Comparison of ENCODE assay signal across 8 cellular contexts in the genomic region with DNA sequence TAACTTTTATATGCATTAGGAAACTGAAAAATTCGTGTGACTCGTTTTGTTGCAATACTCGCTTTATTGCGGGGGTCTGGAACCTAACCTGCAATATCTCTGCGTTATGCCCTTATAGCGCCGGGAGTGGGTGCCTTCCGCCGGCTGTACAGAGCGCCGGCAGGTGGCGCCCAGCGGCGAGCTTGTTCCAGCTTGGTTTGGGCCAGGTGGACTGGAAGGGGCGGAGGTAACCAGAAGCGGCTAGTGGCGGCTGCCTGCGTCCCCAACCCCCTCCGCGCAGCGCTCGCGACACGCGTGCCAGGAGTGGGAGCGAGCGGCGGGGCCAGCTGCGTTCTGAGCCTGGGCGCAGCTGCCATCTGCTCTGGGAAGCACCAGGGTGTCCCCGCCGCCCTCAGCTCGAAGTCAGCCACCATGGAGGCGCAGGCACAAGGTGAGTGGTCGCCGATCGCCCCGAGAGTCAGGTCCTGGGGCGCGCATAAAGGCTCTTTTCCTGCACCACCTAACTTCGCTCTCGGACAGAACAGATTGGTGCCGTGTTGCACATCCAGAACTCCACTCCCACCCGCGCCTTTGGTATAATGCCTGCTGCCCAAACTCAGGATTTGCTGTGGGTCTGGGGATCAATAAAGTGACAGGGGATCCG. TPM values are rescaled to one million over a fixed set of nuclear protein-coding genes. Genes with fewer than 3 reads are reported as not detected.
A peak's percentile ranks its signal among the peaks of the same experiment; 100 is the strongest.
DNase-seq lines count a peak whose midpoint lies in the region; ATAC-seq and TF ChIP-seq lines count a peak whose summit lies in the region.

A gene with protein sequence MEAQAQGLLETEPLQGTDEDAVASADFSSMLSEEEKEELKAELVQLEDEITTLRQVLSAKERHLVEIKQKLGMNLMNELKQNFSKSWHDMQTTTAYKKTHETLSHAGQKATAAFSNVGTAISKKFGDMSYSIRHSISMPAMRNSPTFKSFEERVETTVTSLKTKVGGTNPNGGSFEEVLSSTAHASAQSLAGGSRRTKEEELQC (plus strand): TSS at position 233 of the 643 bp plus-strand sequence. CDS start 179 bp downstream, at position 412.

- TF ChIP-seq EP300 in suprapubic skin (IDR thresholded peaks at IDR 0.05) = no peak

- peak; percentile 97 for ATAC-seq in GM21723 (IDR thresholded peaks at IDR 0.05; ENCODE audit: unreplicated experiment)

- H3K36me3 Mint-ChIP-seq in IgD-negative memory B cell = no peaks in the 10 kb centered on the region
- H3K36me3 Mint-ChIP-seq in activated naive CD4-positive, alpha-beta T cell treated with anti-CD3 and anti-CD28 coated beads, Interleukin-2, amount 50 U/mL, for 24 hours = no peaks in the 10 kb centered on the region

- H3K27ac ChIP-seq in RWPE1 = peak within 1 kb of the TSS; percentile 17; the same call in 1 of the 2 replicates
- H3K27ac ChIP-seq in neutrophil = no peak within 1 kb of the TSS
- H3K27ac ChIP-seq in suprapubic skin = peak within 1 kb of the TSS; percentile 89

- H3K27me3 Mint-ChIP-seq in IgD-negative memory B cell = peaks cover 32% of the 10 kb centered on the region
- peaks cover 32% of the 10 kb centered on the region for H3K27me3 Mint-ChIP-seq in activated naive CD4-positive, alpha-beta T cell treated with anti-CD3 and anti-CD28 coated beads, Interleukin-2, amount 50 U/mL, for 24 hours

- H3K36me3 ChIP-seq in neutrophil = no peaks in the 10 kb centered on the region
- H3K36me3 ChIP-seq in suprapubic skin = no peaks in the 10 kb centered on the region

- POLR2A ChIA-PET in RWPE1 (lab: Yijun Ruan, JAX; ENCODE audit: low non-redundant PET) = no interaction called here

- 1% methylated on average over 28 of the region's 46 CpGs for WGBS in suprapubic skin

- no peak for TF ChIP-seq POLR2A in suprapubic skin (IDR thresholded peaks at IDR 0.05)

- peak within 1 kb of the TSS; percentile 39 to 90 (median 82) for H3K4me3 Mint-ChIP-seq in IgD-negative memory B cell
- H3K4me3 Mint-ChIP-seq in activated naive CD4-positive, alpha-beta T cell treated with anti-CD3 and anti-CD28 coated beads, Interleukin-2, amount 50 U/mL, for 24 hours = peak within 1 kb of the TSS; percentile 69

- H3K27me3 ChIP-seq in neutrophil (peaks cover 81% of the 10 kb centered on the region), suprapubic skin (no peaks in the 10 kb centered on the region)

- CTCF ChIA-PET in RWPE1 (lab: Yijun Ruan, JAX) = interaction anchor here (0.6 to 1.1 kb wide), 16 partner anchors 12 to 626 kb away, joined by 3 to 5 read pairs (median 3); a partner anchor contains a TSS

- H3K4me1 ChIP-seq in neutrophil (ENCODE audit: control insufficient read depth in 1 of 2, insufficient read depth in 1 of 2, low read depth in 1 of 2, low read length in 1 of 2) (peaks cover 15 to 16% of the 10 kb centered on the region in 2 experiments), suprapubic skin (peaks cover 19% of the 10 kb centered on the region)

- no peak within 1 kb of the TSS for H3K27ac Mint-ChIP-seq in IgD-negative memory B cell
- H3K27ac Mint-ChIP-seq in activated naive CD4-positive, alpha-beta T cell treated with anti-CD3 and anti-CD28 coated beads, Interleukin-2, amount 50 U/mL, for 24 hours = peak within 1 kb of the TSS; percentile 42

- DNase-seq in DMS153 treated with DMSO at 0.1 percent for 48 hours (lab: John Stamatoyannopoulos, UW; ENCODE audit: unreplicated experiment) (peak; percentile 52), RWPE1 (ENCODE audit: low spot score) (peak; percentile 84), globus pallidus (ENCODE audit: low spot score) (peak; percentile 68), suprapubic skin (ENCODE audit: low spot score in 2 of 2) (peak; percentile 69 to 88)

- TF ChIP-seq CTCF in RWPE1 (conservative IDR thresholded peaks at IDR 0.05; ENCODE audit: low read depth) (peak; percentile 94), neutrophil (IDR thresholded peaks at IDR 0.05) (peak; percentile 23), suprapubic skin (IDR thresholded peaks at IDR 0.05) (peak; percentile 36 to 80)

- H3K9me3 ChIP-seq in neutrophil (no peaks in the 10 kb centered on the region), suprapubic skin (no peaks in the 10 kb centered on the region)

- H3K4me3 ChIP-seq in neutrophil (ENCODE audit: low read depth in 1 of 2, low read length in 1 of 2) (peak within 1 kb of the TSS; percentile 44 to 60), suprapubic skin (peak within 1 kb of the TSS; percentile 74)

- peaks cover 0 to 4% (median 3%) of the 10 kb centered on the region in 3 donors for H3K4me1 Mint-ChIP-seq in IgD-negative memory B cell
- peaks cover 9% of the 10 kb centered on the region for H3K4me1 Mint-ChIP-seq in activated naive CD4-positive, alpha-beta T cell treated with anti-CD3 and anti-CD28 coated beads, Interleukin-2, amount 50 U/mL, for 24 hours

- H3K9me3 Mint-ChIP-seq in IgD-negative memory B cell = peaks cover 0 to 3% (median 3%) of the 10 kb centered on the region in 3 donors
- H3K9me3 Mint-ChIP-seq in activated naive CD4-positive, alpha-beta T cell treated with anti-CD3 and anti-CD28 coated beads, Interleukin-2, amount 50 U/mL, for 24 hours = no peaks in the 10 kb centered on the region

RNA-seq across cellular contexts. Expression of the gene that starts here (rescaled TPM):
- not detected for polyA plus RNA-seq in IgD-negative memory B cell
- 100 to 1,000 TPM; 146 to 202 (median 190) TPM for total RNA-seq in suprapubic skin

Comparison
In these comparisons a context has a peak if more than half of its experiments do, and no peak if none do; other contexts are left out.
1. CTCF ChIP-seq: peak in every context shown above with its lines; median percentile 94 in RWPE1; 58 in suprapubic skin; 23 in neutrophil.